ENCODE assay signal across 8 cellular contexts in the genomic region with DNA sequence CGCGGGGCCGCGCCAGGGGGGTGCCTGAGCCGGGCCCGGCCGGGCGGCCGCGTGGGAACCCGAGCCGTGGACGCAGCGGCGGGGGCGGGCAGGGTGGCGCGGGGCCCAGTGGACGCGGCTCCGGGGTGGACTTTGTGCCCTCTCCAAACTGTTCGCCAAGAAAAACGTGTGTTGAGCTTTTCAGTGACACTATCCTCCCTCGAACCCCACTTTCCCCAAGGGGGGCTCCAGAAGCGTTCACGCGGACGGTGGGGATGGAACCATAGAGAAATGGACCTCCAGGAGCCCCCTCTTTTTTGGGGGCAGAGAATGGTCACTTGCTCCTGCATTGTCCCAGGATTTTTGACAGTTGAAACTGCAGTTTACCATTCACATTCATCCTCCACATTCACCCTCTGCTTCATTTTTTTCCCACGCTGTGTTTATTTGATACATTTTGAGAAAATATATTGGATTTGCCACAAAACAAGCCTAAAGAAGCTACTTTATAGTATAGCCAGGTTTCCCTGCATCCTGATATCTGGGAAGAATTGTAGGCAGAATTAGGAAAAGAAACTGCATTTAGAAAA. TPM values are rescaled to one million over a fixed set of nuclear protein-coding genes. Genes with fewer than 3 reads are reported as not detected.
DNase-seq lines count a peak whose midpoint lies in the region; ATAC-seq and TF ChIP-seq lines count a peak whose summit lies in the region.

No MANE protein-coding gene starts in this region.

- H3K4me1 ChIP-seq in BLaER1 = peaks cover 33% of the 10 kb centered on the region
- H3K4me1 ChIP-seq in KMS-11 (ENCODE audit: low read depth, poor library complexity, severe bottlenecking) = peaks cover 21% of the 10 kb centered on the region

- H3K79me2 ChIP-seq in KMS-11 (ENCODE audit: insufficient read depth, low read depth) = peaks cover 34% of the 10 kb centered on the region

- no peaks in the 10 kb centered on the region for H3K9me3 ChIP-seq in BLaER1

- H3K27me3 ChIP-seq in BLaER1 (no peaks in the 10 kb centered on the region), KMS-11 (ENCODE audit: insufficient read depth, low read depth) (no peaks in the 10 kb centered on the region)

- intact Hi-C loops in natural killer cell (cut with micrococcal nuclease) = no loop called here

- peak overlapping the region; percentile 90 for H3K4me2 ChIP-seq in BLaER1
- peak overlapping the region; percentile 97 for H3K4me2 ChIP-seq in KMS-11

- H3K36me3 ChIP-seq in BLaER1 (no peaks in the 10 kb centered on the region), KMS-11 (ENCODE audit: insufficient read depth) (no peaks in the 10 kb centered on the region)

- DNase-seq in choroid plexus epithelial cell (ENCODE audit: low read depth) = peak; percentile 11
- DNase-seq in natural killer cell = no peak
- no peak for DNase-seq in stimulated activated CD4-positive, alpha-beta T cell treated with anti-CD3 and anti-CD28 coated beads, Interleukin-12 subunit alpha, Interleukin-12 subunit beta, amount 100 ng/mL, for 4 hours
- DNase-seq in NCI-H748 (lab: John Stamatoyannopoulos, UW; ENCODE audit: unreplicated experiment) = no peak

- no peak for TF ChIP-seq CTCF in KMS-11 (conservative IDR thresholded peaks at IDR 0.05; ENCODE audit: low read depth, low read length)
- no peak for TF ChIP-seq CTCF in choroid plexus epithelial cell (conservative IDR thresholded peaks at IDR 0.05; ENCODE audit: low read depth, low read length)
- TF ChIP-seq CTCF in natural killer cell (IDR thresholded peaks at IDR 0.05) = no peak

- H4K20me1 ChIP-seq in BLaER1 (peaks cover 16% of the 10 kb centered on the region), KMS-11 (ENCODE audit: insufficient read depth) (no peaks in the 10 kb centered on the region)

- peak overlapping the region; percentile 81 for H3K4me3 ChIP-seq in BLaER1
- H3K4me3 ChIP-seq in KMS-11 (IDR thresholded peaks at IDR 0.05; ENCODE audit: insufficient read depth, low read depth, low read length) = no peak overlapping the region
- H3K4me3 ChIP-seq in choroid plexus epithelial cell (ENCODE audit: low read depth, low read length) = peak overlapping the region; percentile 80

- peak overlapping the region; percentile 3; the same call in 1 of the 2 replicates for H2AFZ ChIP-seq in KMS-11 (ENCODE audit: low read depth)

- H3K27ac Mint-ChIP-seq in natural killer cell = peak overlapping the region; percentile 98

- peak overlapping the region; percentile 96 for H3K4me3 Mint-ChIP-seq in natural killer cell

- H3K9ac ChIP-seq in BLaER1 (peak overlapping the region; percentile 89), KMS-11 (peak overlapping the region; percentile 96)

- peaks cover 0 to 4% of the 10 kb centered on the region in 2 donors for H3K27me3 Mint-ChIP-seq in natural killer cell (ENCODE audit: low read depth in 2 of 2)

- no peak for ATAC-seq in natural killer cell
- no peak for ATAC-seq in GM18858 (IDR thresholded peaks at IDR 0.05; ENCODE audit: unreplicated experiment)
- ATAC-seq in GM18520 (IDR thresholded peaks at IDR 0.05; ENCODE audit: unreplicated experiment) = no peak

- peak overlapping the region; percentile 86 for H3K27ac ChIP-seq in BLaER1
- H3K27ac ChIP-seq in KMS-11 = peak overlapping the region; percentile 91

- peaks cover 36 to 40% of the 10 kb centered on the region in 2 donors for H3K4me1 Mint-ChIP-seq in natural killer cell

- no peaks in the 10 kb centered on the region for H3K36me3 Mint-ChIP-seq in natural killer cell

- H3K9me3 Mint-ChIP-seq in natural killer cell = no peaks in the 10 kb centered on the region

RNA-seq across cellular contexts. Expression of gene HIVEP1, which starts 2.8 kb away (rescaled TPM):
- total RNA-seq in natural killer cell = 10 to 100 TPM; 26.3 to 37.9 (median 28.4) TPM
